Comparison of ENCODE assay signal across 26 cellular contexts in the genomic region with DNA sequence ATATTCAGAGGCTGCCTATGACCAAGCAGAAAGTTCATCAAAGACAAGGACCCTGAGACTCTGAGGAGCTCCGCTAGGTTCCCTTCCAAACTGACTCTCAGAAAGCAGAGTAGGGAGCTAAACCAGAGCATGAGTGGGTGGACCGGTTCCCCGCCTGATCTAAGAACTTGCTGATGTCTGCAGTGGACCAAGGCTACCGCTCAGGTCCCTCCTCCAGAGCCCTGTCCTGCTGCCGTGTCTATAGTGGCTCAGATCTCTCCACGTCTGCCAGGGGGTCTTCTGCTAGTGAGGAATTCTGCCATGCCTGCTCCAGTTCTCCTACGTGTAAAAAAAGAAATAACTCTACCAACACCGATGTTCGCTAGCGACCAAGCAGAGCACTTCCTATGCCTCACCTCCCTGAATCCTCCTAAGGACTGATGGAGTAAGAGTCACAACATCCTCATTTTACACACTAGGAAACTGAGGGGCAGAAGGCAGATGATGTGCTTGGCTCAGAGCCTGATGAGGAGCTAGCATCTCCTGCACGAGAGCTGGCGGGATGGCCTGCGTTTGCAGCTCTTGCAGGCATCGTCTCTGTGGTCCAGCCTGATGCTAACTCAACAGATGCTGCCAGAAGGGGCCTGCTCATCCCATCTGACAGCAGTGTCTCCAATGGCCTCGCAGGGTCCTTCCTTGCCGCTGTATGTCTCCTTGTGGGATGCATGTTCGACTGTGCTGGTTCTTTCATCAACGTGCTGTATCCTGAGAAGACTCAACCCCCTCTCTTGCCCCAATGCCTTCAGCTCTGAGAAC.
"Had no signal": no experiment of that assay in that cellular context is flagged by ENCODE, and none has a peak within 500 bp of the region (broad histone marks: within the 10 kb centered on the region; RNA-seq: fewer than 3 reads in every experiment).

No MANE protein-coding gene starts in this region.

- H2AFZ ChIP-seq: hepatocyte, neural progenitor cell had no signal

- H3K36me3 ChIP-seq: esophagus squamous epithelium, gastroesophageal sphincter, left ventricle myocardium inferior, lower lobe of right lung, neural progenitor cell, right lobe of liver, thoracic aorta, transverse colon had no signal

- H3K36me3 Mint-ChIP-seq: natural killer cell, neural progenitor cell had no signal

- H3K79me2 ChIP-seq: hepatocyte, parathyroid adenoma had no signal

- H3K4me3 ChIP-seq: esophagus squamous epithelium, gastroesophageal sphincter, hepatocyte, left ventricle myocardium inferior, lower lobe of right lung, neural progenitor cell, psoas muscle, right lobe of liver, thoracic aorta, transverse colon had no signal

- H3K4me3 Mint-ChIP-seq: dendritic cell treated with granulocyte-macrophage colony-stimulating factor and Interleukin-4, amounts not matched to agents 40 ng/mL and 50 ng/mL, for 4 days; memory B cell; mesothelial cell of epicardium; natural killer cell; neural progenitor cell; stimulated activated memory B cell treated with anti-CD40 and anti-IgM and Interleukin-4, amounts not matched to agents 10 μg/mL and 1 μg/mL and 100 μg/mL, for 72 hours; stimulated activated naive CD8-positive, alpha-beta T cell treated with anti-CD3 and anti-CD28 coated beads, Interleukin-15, Interleukin-2, amounts not matched to agents 100 ng/mL and 50 ng/mL, for 24 hours had no signal

- H3K9me3 ChIP-seq: esophagus squamous epithelium, lower lobe of right lung, right lobe of liver, thoracic aorta had no signal

- H3K27me3 ChIP-seq: neural progenitor cell, right lobe of liver had no signal

- H3K4me1 ChIP-seq: esophagus squamous epithelium, gastroesophageal sphincter, left ventricle myocardium inferior, lower lobe of right lung, psoas muscle, right lobe of liver, transverse colon had no signal

- FAIRE-seq: colon, kidney had no signal

- H3K4me1 Mint-ChIP-seq: memory B cell; natural killer cell; stimulated activated memory B cell treated with anti-CD40 and anti-IgM and Interleukin-4, amounts not matched to agents 10 μg/mL and 1 μg/mL and 100 μg/mL, for 72 hours had no signal

- H3K27ac Mint-ChIP-seq: dendritic cell treated with granulocyte-macrophage colony-stimulating factor and Interleukin-4, amounts not matched to agents 40 ng/mL and 50 ng/mL, for 4 days; memory B cell; mesothelial cell of epicardium; natural killer cell; neural progenitor cell; stimulated activated memory B cell treated with anti-CD40 and anti-IgM and Interleukin-4, amounts not matched to agents 10 μg/mL and 1 μg/mL and 100 μg/mL, for 72 hours; stimulated activated naive CD8-positive, alpha-beta T cell treated with anti-CD3 and anti-CD28 coated beads, Interleukin-15, Interleukin-2, amounts not matched to agents 100 ng/mL and 50 ng/mL, for 24 hours had no signal

- DNase-seq: esophagus squamous epithelium; foreskin fibroblast; left cardiac atrium; left ventricle myocardium inferior; lower lobe of right lung; natural killer cell; occipital lobe; psoas muscle; retina; right lobe of liver; stimulated activated CD4-positive, alpha-beta T cell treated with anti-CD3 and anti-CD28 coated beads, Interleukin-15, amount 100 ng/mL, for 24 hours; stimulated activated CD4-positive, alpha-beta T cell treated with anti-CD3 and anti-CD28 coated beads, Interleukin-1b, Interleukin-23, amount 100 ng/mL, for 48 hours; stimulated activated CD4-positive, alpha-beta T cell treated with anti-CD3 and anti-CD28 coated beads, Interleukin-4, amount 100 ng/mL, for 24 hours; transverse colon had no signal

- ATAC-seq: gastroesophageal sphincter; lower lobe of right lung; natural killer cell; psoas muscle; right lobe of liver; stimulated activated memory B cell treated with anti-CD40 and anti-IgM and Interleukin-4, amounts not matched to agents 10 μg/mL and 1 μg/mL and 100 μg/mL, for 72 hours had no signal

- H3K9me3 Mint-ChIP-seq: dendritic cell treated with granulocyte-macrophage colony-stimulating factor and Interleukin-4, amounts not matched to agents 40 ng/mL and 50 ng/mL, for 4 days; natural killer cell had no signal

- H3K4me2 ChIP-seq: hepatocyte, neural progenitor cell had no signal

- H3K27ac ChIP-seq: esophagus squamous epithelium, gastroesophageal sphincter, hepatocyte, left ventricle myocardium inferior, lower lobe of right lung, neural progenitor cell, parathyroid adenoma, psoas muscle, right lobe of liver, thoracic aorta, transverse colon had no signal
